ENCODE assay signal across 2 cellular contexts in the genomic region with DNA sequence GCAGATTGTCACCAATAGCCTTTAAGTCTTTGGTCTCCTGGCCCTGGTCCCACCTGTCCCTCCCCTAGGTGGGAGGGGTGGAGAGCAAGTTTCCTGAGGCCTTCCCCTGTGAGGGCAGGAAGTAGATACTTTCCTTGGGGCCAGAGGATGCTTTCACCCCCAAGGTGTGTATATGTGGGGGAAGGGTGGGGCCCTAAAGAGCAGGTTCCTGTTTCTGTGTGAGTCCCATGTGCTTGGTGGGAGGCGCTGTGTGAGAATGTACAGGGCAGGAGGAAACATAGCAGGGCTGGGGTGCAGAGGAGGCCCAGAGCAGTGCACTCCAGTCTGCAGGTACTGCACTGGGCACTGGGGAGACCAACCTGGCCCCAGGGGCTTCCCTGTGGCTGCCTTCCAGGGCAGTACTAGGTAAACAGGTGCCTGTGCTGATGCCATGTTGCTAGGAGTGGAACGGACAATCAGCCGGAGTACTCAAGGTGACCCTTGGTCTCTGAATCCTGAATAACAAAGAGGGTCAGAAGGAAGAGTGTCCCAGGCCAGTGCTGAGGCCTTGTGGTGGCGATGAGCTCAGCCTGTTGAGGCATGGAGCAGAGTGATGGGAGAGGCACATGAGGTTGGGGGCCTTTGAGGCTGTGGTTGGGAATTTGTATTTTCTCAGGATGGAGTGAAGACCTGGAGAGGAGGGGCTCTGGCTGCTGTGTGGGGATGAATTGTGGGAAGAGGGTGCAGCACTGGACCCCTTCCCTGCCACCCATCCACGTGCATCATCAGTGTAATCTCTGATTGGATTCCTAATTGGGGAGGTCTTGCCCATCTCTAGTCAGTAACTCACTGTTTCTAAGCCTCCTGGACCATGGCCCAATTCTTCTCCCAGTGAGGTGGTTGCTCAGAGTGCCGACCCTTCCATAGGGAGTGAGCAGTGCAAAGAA.
TF ChIP-seq lines count a peak whose summit lies in the region.

No MANE protein-coding gene starts in this region.

TF ChIP-seq in SK-N-SH, 30 proteins besides CTCF, POLR2A, EP300 and RAD21 (continued from another document):
- TF ChIP-seq, protein P1, sequence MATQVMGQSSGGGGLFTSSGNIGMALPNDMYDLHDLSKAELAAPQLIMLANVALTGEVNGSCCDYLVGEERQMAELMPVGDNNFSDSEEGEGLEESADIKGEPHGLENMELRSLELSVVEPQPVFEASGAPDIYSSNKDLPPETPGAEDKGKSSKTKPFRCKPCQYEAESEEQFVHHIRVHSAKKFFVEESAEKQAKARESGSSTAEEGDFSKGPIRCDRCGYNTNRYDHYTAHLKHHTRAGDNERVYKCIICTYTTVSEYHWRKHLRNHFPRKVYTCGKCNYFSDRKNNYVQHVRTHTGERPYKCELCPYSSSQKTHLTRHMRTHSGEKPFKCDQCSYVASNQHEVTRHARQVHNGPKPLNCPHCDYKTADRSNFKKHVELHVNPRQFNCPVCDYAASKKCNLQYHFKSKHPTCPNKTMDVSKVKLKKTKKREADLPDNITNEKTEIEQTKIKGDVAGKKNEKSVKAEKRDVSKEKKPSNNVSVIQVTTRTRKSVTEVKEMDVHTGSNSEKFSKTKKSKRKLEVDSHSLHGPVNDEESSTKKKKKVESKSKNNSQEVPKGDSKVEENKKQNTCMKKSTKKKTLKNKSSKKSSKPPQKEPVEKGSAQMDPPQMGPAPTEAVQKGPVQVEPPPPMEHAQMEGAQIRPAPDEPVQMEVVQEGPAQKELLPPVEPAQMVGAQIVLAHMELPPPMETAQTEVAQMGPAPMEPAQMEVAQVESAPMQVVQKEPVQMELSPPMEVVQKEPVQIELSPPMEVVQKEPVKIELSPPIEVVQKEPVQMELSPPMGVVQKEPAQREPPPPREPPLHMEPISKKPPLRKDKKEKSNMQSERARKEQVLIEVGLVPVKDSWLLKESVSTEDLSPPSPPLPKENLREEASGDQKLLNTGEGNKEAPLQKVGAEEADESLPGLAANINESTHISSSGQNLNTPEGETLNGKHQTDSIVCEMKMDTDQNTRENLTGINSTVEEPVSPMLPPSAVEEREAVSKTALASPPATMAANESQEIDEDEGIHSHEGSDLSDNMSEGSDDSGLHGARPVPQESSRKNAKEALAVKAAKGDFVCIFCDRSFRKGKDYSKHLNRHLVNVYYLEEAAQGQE (IDR thresholded peaks at IDR 0.05; ENCODE audit: low read depth, low read length) = no peak
- TF ChIP-seq TCF12 (IDR thresholded peaks at IDR 0.05) (no peak), USF2 (IDR thresholded peaks at IDR 0.05; ENCODE audit: borderline replicate concordance, low read depth, low read length) (no peak), POLR2AphosphoS5 (IDR thresholded peaks at IDR 0.05; ENCODE audit: low read depth, low read length) (no peak), FOSL2 (IDR thresholded peaks at IDR 0.05; ENCODE audit: borderline replicate concordance, low read depth) (no peak), GABPA (IDR thresholded peaks at IDR 0.05; ENCODE audit: low read depth) (no peak), SMC3 (IDR thresholded peaks at IDR 0.05; ENCODE audit: low read depth, low read length) (no peak), MXI1 (IDR thresholded peaks at IDR 0.05; ENCODE audit: low read depth, low read length) (no peak), TAF1 (IDR thresholded peaks at IDR 0.05; ENCODE audit: borderline replicate concordance, low read depth, low read length) (no peak)
- TF ChIP-seq, protein P2, sequence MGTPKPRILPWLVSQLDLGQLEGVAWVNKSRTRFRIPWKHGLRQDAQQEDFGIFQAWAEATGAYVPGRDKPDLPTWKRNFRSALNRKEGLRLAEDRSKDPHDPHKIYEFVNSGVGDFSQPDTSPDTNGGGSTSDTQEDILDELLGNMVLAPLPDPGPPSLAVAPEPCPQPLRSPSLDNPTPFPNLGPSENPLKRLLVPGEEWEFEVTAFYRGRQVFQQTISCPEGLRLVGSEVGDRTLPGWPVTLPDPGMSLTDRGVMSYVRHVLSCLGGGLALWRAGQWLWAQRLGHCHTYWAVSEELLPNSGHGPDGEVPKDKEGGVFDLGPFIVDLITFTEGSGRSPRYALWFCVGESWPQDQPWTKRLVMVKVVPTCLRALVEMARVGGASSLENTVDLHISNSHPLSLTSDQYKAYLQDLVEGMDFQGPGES (IDR thresholded peaks at IDR 0.05; ENCODE audit: low read depth, low read length) = no peak

TF ChIP-seq in SK-N-SH treated with all-trans-retinoic acid at 6 μM for 48 hours, 23 proteins besides CTCF, POLR2A, EP300 and RAD21 (continued from another document):
- TF ChIP-seq PATZ1 (CRISPR knock-in tag; IDR thresholded peaks at IDR 0.05; ENCODE audit: borderline replicate concordance) (no peak), SNAI2 (CRISPR knock-in tag; IDR thresholded peaks at IDR 0.05) (no peak), ZNF8 (CRISPR knock-in tag; IDR thresholded peaks at IDR 0.05) (no peak), RARB (CRISPR knock-in tag; IDR thresholded peaks at IDR 0.05) (no peak), PPARA (CRISPR knock-in tag; IDR thresholded peaks at IDR 0.05; ENCODE audit: borderline replicate concordance) (no peak), BACH2 (CRISPR knock-in tag; IDR thresholded peaks at IDR 0.05; ENCODE audit: borderline replicate concordance) (no peak), ESRRG (CRISPR knock-in tag; IDR thresholded peaks at IDR 0.05) (no peak)
